ENCODE assay signal across 1 cellular context in genomic region chr15:65610871-65611718, GRCh38.
TF ChIP-seq lines count a peak whose summit lies in the region.

Gene INTS14 (minus strand): TSS chr15:65611131. CDS start chr15:65607380, 3,751 bp downstream.

TF ChIP-seq in WTC11, 78 proteins besides CTCF, POLR2A, EP300 and RAD21 (continued from another document):
- TF ChIP-seq AR (CRISPR knock-in tag; IDR thresholded peaks at IDR 0.05), result no peak
- TF ChIP-seq FOXP1 (CRISPR knock-in tag; IDR thresholded peaks at IDR 0.05; ENCODE audit: borderline replicate concordance), result peak; percentile 93; the same call in 1 of the 2 replicates
- no peak for TF ChIP-seq ZNF425 (CRISPR knock-in tag; conservative IDR thresholded peaks at IDR 0.05)
- TF ChIP-seq ZNF232 (CRISPR knock-in tag; IDR thresholded peaks at IDR 0.05), result peak; percentile 92
- 0 out of 2 replicates have a peak, but pooled peaks have one; percentile 71 for TF ChIP-seq ZNF281 (CRISPR knock-in tag; IDR thresholded peaks at IDR 0.05)
- 0 out of 2 replicates have a peak, but pooled peaks have one; percentile 79 for TF ChIP-seq CREM (CRISPR knock-in tag; IDR thresholded peaks at IDR 0.05)
- peak; percentile 95 for TF ChIP-seq TP53 (CRISPR knock-in tag; IDR thresholded peaks at IDR 0.05)
- TF ChIP-seq EMX1 (CRISPR knock-in tag; IDR thresholded peaks at IDR 0.05), result no peak
- no peak for TF ChIP-seq SMAD3 (CRISPR knock-in tag; IDR thresholded peaks at IDR 0.05; ENCODE audit: borderline replicate concordance)
- no peak for TF ChIP-seq ZNF396 (CRISPR knock-in tag; IDR thresholded peaks at IDR 0.05; ENCODE audit: borderline replicate concordance)
- TF ChIP-seq ATF1 (CRISPR knock-in tag; IDR thresholded peaks at IDR 0.05), result peak; percentile 80; the same call in 1 of the 2 replicates
- peak; percentile 54; the same call in 1 of the 2 replicates for TF ChIP-seq AFF4 (CRISPR knock-in tag; IDR thresholded peaks at IDR 0.05; ENCODE audit: borderline replicate concordance)
- TF ChIP-seq JUN (CRISPR knock-in tag; IDR thresholded peaks at IDR 0.05), result no peak; the same call in 1 of the 2 replicates
- peak; percentile 88 for TF ChIP-seq GABPB1 (CRISPR knock-in tag; IDR thresholded peaks at IDR 0.05)
- TF ChIP-seq OVOL2 (CRISPR knock-in tag; IDR thresholded peaks at IDR 0.05; ENCODE audit: borderline replicate concordance), result no peak
- TF ChIP-seq E2F5 (CRISPR knock-in tag; IDR thresholded peaks at IDR 0.05), result peak; percentile 81
- peak; percentile 98 for TF ChIP-seq HMGXB4 (CRISPR knock-in tag; IDR thresholded peaks at IDR 0.05)
